9 cellular contexts compared by ENCODE assay signal in the genomic region with DNA sequence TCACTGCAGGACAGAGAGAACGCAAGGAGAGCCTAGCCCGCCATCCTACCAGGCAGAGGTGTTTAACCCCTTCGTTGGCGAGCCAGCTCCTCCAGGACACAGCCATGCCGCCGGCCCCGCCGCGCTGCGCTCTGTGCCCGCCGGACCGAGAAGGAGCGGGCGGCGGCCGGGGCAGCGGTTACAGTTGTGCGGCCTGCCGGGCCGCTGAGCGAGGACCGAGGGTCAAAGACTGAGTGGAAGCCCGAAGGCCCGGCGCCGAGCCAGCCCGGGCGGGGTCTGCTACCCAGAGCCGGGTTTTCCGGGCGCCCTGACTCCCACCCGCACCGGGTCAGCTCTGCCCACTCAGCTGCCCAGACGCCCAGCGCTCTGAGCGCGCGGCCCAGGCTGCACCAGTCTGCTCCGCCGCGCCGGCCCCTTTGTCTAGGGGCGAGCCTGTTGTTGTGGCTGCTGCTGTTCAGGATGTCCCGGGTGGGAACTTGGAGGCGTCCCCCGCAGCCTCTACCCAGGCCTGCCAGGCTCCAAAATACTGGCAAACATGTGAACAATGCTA. TPM values are rescaled to one million over a fixed set of nuclear protein-coding genes. Genes with fewer than 3 reads are reported as not detected.
DNase-seq lines count a peak whose midpoint lies in the region; ATAC-seq and TF ChIP-seq lines count a peak whose summit lies in the region.
"Had no signal": no experiment of that assay in that cellular context is flagged by ENCODE, and none has a peak within 500 bp of the region (broad histone marks: within the 10 kb centered on the region; RNA-seq: fewer than 3 reads in every experiment).

Gene NOX4 (minus strand): TSS at position 235 of the 550 bp plus-strand sequence. CDS start 129 bp downstream, at position 106.

- H3K4me3 ChIP-seq in AG09309 (ENCODE audit: control insufficient read depth, low read depth, low read length) (peak within 1 kb of the TSS; percentile 41), WI38 (ENCODE audit: low read depth, low read length) (peak within 1 kb of the TSS; percentile 63)

- ATAC-seq in GM21515 (IDR thresholded peaks at IDR 0.05; ENCODE audit: unreplicated experiment) (no peak), GM18502 (IDR thresholded peaks at IDR 0.05; ENCODE audit: poor library complexity, unreplicated experiment) (no peak)

- TF ChIP-seq CTCF in AG09309 (IDR thresholded peaks at IDR 0.05; ENCODE audit: control insufficient read depth, insufficient read depth, low read depth, low read length, missing control alignments) (no peak), WI38 (IDR thresholded peaks at IDR 0.05; ENCODE audit: low read depth, low read length) (no peak)

- intact Hi-C loops in cardiac septum (cut with DNase I) = no loop called here

- DNase-seq in AG09309 (ENCODE audit: low read depth) = no peak
- DNase-seq in cardiac septum (ENCODE audit: low spot score) = peak; percentile 76
- peak; percentile 10 for DNase-seq in occipital lobe (lab: John Stamatoyannopoulos, UW)
- DNase-seq in NCI-H187 treated with DMSO at 0.1 percent for 48 hours (lab: John Stamatoyannopoulos, UW) = no peak
- no peak for DNase-seq in ureter (ENCODE audit: low spot score)
- DNase-seq: activated T-cell treated with anti-CD3 and anti-CD28 coated beads, Interleukin-2, amount 50 U/mL, for 24 hours had no signal

RNA-seq across cellular contexts. Expression of gene NOX4, which starts in this region (rescaled TPM):
- 9.4 TPM for total RNA-seq in cardiac septum
- 8.4 TPM for total RNA-seq in occipital lobe
- 1.6 TPM for total RNA-seq in ureter

Comparison
In these comparisons a context has a peak if more than half of its experiments do, and no peak if none do; other contexts are left out.
1. DNase-seq: peak in cardiac septum (single experiment) and occipital lobe (single experiment); none in AG09309 (single experiment), NCI-H187 treated with DMSO at 0.1 percent for 48 hours (single experiment) and ureter (single experiment).